In the genomic region with DNA sequence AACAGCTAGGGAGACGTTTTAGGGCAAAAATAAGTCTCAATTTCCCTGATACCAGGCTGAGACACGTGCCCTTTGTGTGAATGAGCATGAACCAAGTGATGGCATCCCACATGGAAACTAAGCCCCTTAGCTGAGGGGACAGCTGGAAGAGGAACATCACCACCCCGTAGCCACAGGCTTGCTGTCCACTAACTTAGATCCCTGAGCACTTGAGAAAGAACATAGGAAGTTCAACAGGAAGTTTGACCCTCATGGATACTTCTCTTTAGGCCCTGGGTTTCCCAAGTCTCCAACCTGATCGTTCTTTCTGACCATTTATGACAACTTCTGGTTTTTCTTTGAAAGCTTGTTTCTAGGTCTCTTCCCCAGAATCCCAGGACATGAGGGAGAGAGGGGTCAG, we compare ENCODE assay signal across 18 cellular contexts. TPM values are rescaled to one million over a fixed set of nuclear protein-coding genes. Genes with fewer than 3 reads are reported as not detected.
DNase-seq lines count a peak whose midpoint lies in the region; ATAC-seq and TF ChIP-seq lines count a peak whose summit lies in the region.
"Had no signal": no experiment of that assay in that cellular context is flagged by ENCODE, and none has a peak within 500 bp of the region (broad histone marks: within the 10 kb centered on the region; RNA-seq: fewer than 3 reads in every experiment).

No MANE protein-coding gene starts in this region.

- H3K27ac Mint-ChIP-seq in Calu3 (ENCODE audit: unreplicated experiment): no peak overlapping the region
- H3K27ac Mint-ChIP-seq in activated T-helper 17 cell treated with anti-CD3 and anti-CD28 coated beads, Interleukin-2, amount 50 U/mL, for 72 hours: no peak overlapping the region
- H3K27ac Mint-ChIP-seq: GM23338 had no signal

- H3K9me3 Mint-ChIP-seq in Calu3 (ENCODE audit: low read depth, unreplicated experiment): no peaks in the 10 kb centered on the region
- H3K9me3 Mint-ChIP-seq in activated T-helper 17 cell treated with anti-CD3 and anti-CD28 coated beads, Interleukin-2, amount 50 U/mL, for 72 hours: no peaks in the 10 kb centered on the region
- H3K9me3 Mint-ChIP-seq: GM23338 had no signal

- no peak overlapping the region for H3K4me3 ChIP-seq in HEK293 (ENCODE audit: low read depth, low read length)
- no peak overlapping the region for H3K4me3 ChIP-seq in right cardiac atrium (ENCODE audit: low read length)
- H3K4me3 ChIP-seq: A549, GM23338, PC-9 had no signal

- intact Hi-C loops in right cardiac atrium (cut with DNase I) (no loop called here), Calu3 (cut with micrococcal nuclease; ENCODE audit: unreplicated experiment) (no loop called here)

- POLR2A ChIA-PET in HEK293 (lab: Yijun Ruan, JAX): no interaction called here

- H3K4me1 Mint-ChIP-seq in Calu3 (ENCODE audit: low read depth, unreplicated experiment): no peaks in the 10 kb centered on the region
- no peaks in the 10 kb centered on the region for H3K4me1 Mint-ChIP-seq in activated T-helper 17 cell treated with anti-CD3 and anti-CD28 coated beads, Interleukin-2, amount 50 U/mL, for 72 hours
- H3K4me1 Mint-ChIP-seq: GM23338 had no signal

- H3K4me3 Mint-ChIP-seq in Calu3 (ENCODE audit: low read depth, unreplicated experiment): no peak overlapping the region
- no peak overlapping the region for H3K4me3 Mint-ChIP-seq in activated T-helper 17 cell treated with anti-CD3 and anti-CD28 coated beads, Interleukin-2, amount 50 U/mL, for 72 hours
- H3K4me3 Mint-ChIP-seq: GM23338 had no signal

- ATAC-seq in right cardiac atrium (peak; percentile 38 to 46), HG03354 (IDR thresholded peaks at IDR 0.05; ENCODE audit: poor library complexity, severe bottlenecking, unreplicated experiment) (no peak), HG02852 (IDR thresholded peaks at IDR 0.05; ENCODE audit: unreplicated experiment) (no peak)
- ATAC-seq in activated T-helper 17 cell treated with anti-CD3 and anti-CD28 coated beads, Interleukin-2, amount 50 U/mL, for 72 hours (replicated peaks): no peak
- ATAC-seq: A549, GM23338, HCT116 had no signal

- H3K27me3 ChIP-seq in right cardiac atrium (ENCODE audit: control insufficient read depth, insufficient read depth): no peaks in the 10 kb centered on the region

- CTCF ChIA-PET in HEK293 (lab: Yijun Ruan, JAX): interaction anchor here (0.6 kb wide), 1 partner anchor 468 kb away, joined by 4 read pairs; no protein-coding TSS in a partner anchor
- CTCF ChIA-PET in Calu3 (lab: Charles Lee): no interaction called here

- H3K27me3 Mint-ChIP-seq in Calu3 (ENCODE audit: unreplicated experiment): peaks cover 26% of the 10 kb centered on the region
- peaks cover 4% of the 10 kb centered on the region for H3K27me3 Mint-ChIP-seq in activated T-helper 17 cell treated with anti-CD3 and anti-CD28 coated beads, Interleukin-2, amount 50 U/mL, for 72 hours

- TF ChIP-seq CTCF in HEK293 (tag by site-specific recombination; IDR thresholded peaks at IDR 0.05) (no peak), Calu3 (IDR thresholded peaks at IDR 0.05; ENCODE audit: unreplicated experiment) (no peak)

- H3K27ac ChIP-seq in HEK293 (ENCODE audit: extremely low read depth, low read depth, low read length) (no peak overlapping the region), right cardiac atrium (ENCODE audit: low read length) (peak overlapping the region; percentile 4)
- H3K27ac ChIP-seq: A549, PC-9 had no signal

- H3K36me3 ChIP-seq in HEK293 (ENCODE audit: control insufficient read depth in 2 of 2, insufficient read depth in 1 of 2, low read length in 2 of 2): peaks cover 0 to 45% of the 10 kb centered on the region in 2 experiments; a peak in 2 of 3 replicates

- H3K36me3 Mint-ChIP-seq in Calu3 (ENCODE audit: insufficient read depth, unreplicated experiment): no peaks in the 10 kb centered on the region
- no peaks in the 10 kb centered on the region for H3K36me3 Mint-ChIP-seq in activated T-helper 17 cell treated with anti-CD3 and anti-CD28 coated beads, Interleukin-2, amount 50 U/mL, for 72 hours (ENCODE audit: low read depth)

- no peaks in the 10 kb centered on the region for H3K9me3 ChIP-seq in HEK293 (ENCODE audit: control insufficient read depth, insufficient read depth, low read depth, low read length)
- H3K9me3 ChIP-seq in right cardiac atrium (ENCODE audit: control insufficient read depth, low read length): no peaks in the 10 kb centered on the region
- H3K9me3 ChIP-seq: A549 had no signal

- H3K4me1 ChIP-seq in HEK293 (ENCODE audit: control insufficient read depth, insufficient read depth, low read length) (no peaks in the 10 kb centered on the region), right cardiac atrium (ENCODE audit: control insufficient read depth, insufficient read depth, low read length) (no peaks in the 10 kb centered on the region)
- H3K4me1 ChIP-seq: A549 had no signal

- no TSS peak for BruUV-seq in Calu3 (replicated peaks; lab: Mats Ljungman, UMichigan)

- 67% methylated on average over 4 of the region's 4 CpGs for WGBS in right cardiac atrium

- DNase-seq in Ammon's horn (ENCODE audit: low spot score) (peak; percentile 52), right cardiac atrium (no peak), myocyte (ENCODE audit: low read depth) (peak; percentile 71), Calu3 (no peak)
- DNase-seq: C1 segment of cervical spinal cord, DMS79 treated with DMSO at 0.1 percent for 48 hours, NCI-H1436, NCI-H2029, NCI-H2171, NCI-H526, PC-9 had no signal

TF ChIP-seq in HEK293, 187 proteins besides CTCF, POLR2A, EP300 and RAD21:
- TF ChIP-seq, protein P1, sequence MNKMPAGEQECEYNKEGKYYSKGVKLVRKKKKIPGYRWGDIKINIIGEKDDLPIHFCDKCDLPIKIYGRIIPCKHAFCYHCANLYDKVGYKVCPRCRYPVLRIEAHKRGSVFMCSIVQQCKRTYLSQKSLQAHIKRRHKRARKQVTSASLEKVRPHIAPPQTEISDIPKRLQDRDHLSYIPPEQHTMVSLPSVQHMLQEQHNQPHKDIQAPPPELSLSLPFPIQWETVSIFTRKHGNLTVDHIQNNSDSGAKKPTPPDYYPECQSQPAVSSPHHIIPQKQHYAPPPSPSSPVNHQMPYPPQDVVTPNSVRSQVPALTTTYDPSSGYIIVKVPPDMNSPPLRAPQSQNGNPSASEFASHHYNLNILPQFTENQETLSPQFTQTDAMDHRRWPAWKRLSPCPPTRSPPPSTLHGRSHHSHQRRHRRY (tag by site-specific recombination; IDR thresholded peaks at IDR 0.05): no peak
- TF ChIP-seq ZNF677 (tag by site-specific recombination; IDR thresholded peaks at IDR 0.05) (0 out of 2 replicates have a peak, but pooled peaks have one; percentile 62), ZSCAN30 (tag by site-specific recombination; IDR thresholded peaks at IDR 0.05) (no peak), ZNF202 (tag by site-specific recombination; IDR thresholded peaks at IDR 0.05; ENCODE audit: borderline replicate concordance) (no peak), TCF7L2 (IDR thresholded peaks at IDR 0.05; ENCODE audit: borderline replicate concordance, low read depth, low read length) (no peak), ZBTB8A (tag by site-specific recombination; IDR thresholded peaks at IDR 0.05) (no peak), ZNF174 (tag by site-specific recombination; IDR thresholded peaks at IDR 0.05) (no peak)
TF ChIP-seq in HEK293: peak in this region for 1.

RNA-seq across cellular contexts. Expression of a gene that starts 11.6 kb away (rescaled TPM):
- 10 to 100 TPM; 55.1 to 66.8 (median 65.0) TPM for total RNA-seq in right cardiac atrium
- polyA plus RNA-seq in right cardiac atrium: 20.6 TPM
- 63.8 and 68.0 TPM in 2 replicates for total RNA-seq in myocyte
- 26.2 TPM for polyA plus RNA-seq in myocyte (2012)
- 124 and 140 TPM in 2 replicates for total RNA-seq in Calu3 (2022)
- 100 to 1,000 TPM; 104 to 140 TPM for total RNA-seq in activated T-helper 17 cell treated with anti-CD3 and anti-CD28 coated beads, Interleukin-2, amount 50 U/mL, for 72 hours

Comparison
In these comparisons a context has a peak if more than half of its experiments do, and no peak if none do; other contexts are left out.
1. DNase-seq: peak in Ammon's horn (single experiment) and myocyte (single experiment); none in right cardiac atrium (0 of 3) and Calu3 (single experiment).
2. ATAC-seq: peak in right cardiac atrium (2 of 2); none in HG03354 (single experiment), activated T-helper 17 cell treated with anti-CD3 and anti-CD28 coated beads, Interleukin-2, amount 50 U/mL, for 72 hours (single experiment) and HG02852 (single experiment).